8 cellular contexts compared by ENCODE assay signal in genomic region chr1:10694633-10695627, GRCh38.
A peak's percentile ranks its signal among the peaks of the same experiment; 100 is the strongest.
DNase-seq lines count a peak whose midpoint lies in the region; ATAC-seq and TF ChIP-seq lines count a peak whose summit lies in the region.

No MANE protein-coding gene starts in this region.

- H3K4me1 ChIP-seq in DND-41 (ENCODE audit: insufficient read depth, low read length) (peaks cover 21% of the 10 kb centered on the region), right atrium auricular region (peaks cover 0 to 70% of the 10 kb centered on the region in 2 donors), prostate gland (replicated peaks) (peaks cover 40% of the 10 kb centered on the region), upper lobe of right lung (peaks cover 18% of the 10 kb centered on the region)

- H3K27ac Mint-ChIP-seq in HFFc6: no peak overlapping the region

- H3K36me3 Mint-ChIP-seq in HFFc6 (ENCODE audit: low read depth): no peaks in the 10 kb centered on the region

- no peak for TF ChIP-seq POLR2A in prostate gland (IDR thresholded peaks at IDR 0.05)

- peak overlapping the region; percentile 69 for H3K4me2 ChIP-seq in DND-41 (ENCODE audit: insufficient read depth, low read length)

- H3K27ac ChIP-seq in DND-41 (ENCODE audit: low read length) (no peak overlapping the region), right atrium auricular region (peak overlapping the region; percentile 92 to 95), prostate gland (peak overlapping the region; percentile 91 to 94), upper lobe of right lung (peak overlapping the region; percentile 83)

- DNase-seq in DND-41 (peak; percentile 89), HFFc6 (peak; percentile 53), NCI-H1436 (lab: John Stamatoyannopoulos, UW) (peak; percentile 84), T-helper 22 cell (ENCODE audit: low read depth) (peak; percentile 76), anterior cingulate cortex (lab: John Stamatoyannopoulos, UW) (peak in 54 of 58 donors; percentile 11 to 83 (median 62)), right atrium auricular region (ENCODE audit: low spot score) (peak; percentile 85), prostate gland (ENCODE audit: low spot score) (peak; percentile 91), upper lobe of right lung (peak; percentile 95)

- H3K27me3 Mint-ChIP-seq in HFFc6 (ENCODE audit: insufficient read depth): peaks cover 16% of the 10 kb centered on the region

- TF ChIP-seq CTCF in DND-41 (IDR thresholded peaks at IDR 0.05; ENCODE audit: borderline replicate concordance, extremely low read depth, low read length, poor library complexity, severe bottlenecking) (no peak), HFFc6 (IDR thresholded peaks at IDR 0.05) (no peak), right atrium auricular region (IDR thresholded peaks at IDR 0.05) (no peak), prostate gland (IDR thresholded peaks at IDR 0.05) (peak in 1 of 4 experiments; percentile 5), upper lobe of right lung (IDR thresholded peaks at IDR 0.05) (no peak)

- H3K4me1 Mint-ChIP-seq in HFFc6 (ENCODE audit: low read depth): peaks cover 17% of the 10 kb centered on the region

- H4K20me1 ChIP-seq in DND-41 (ENCODE audit: insufficient read depth, low read length): peaks cover 31% of the 10 kb centered on the region

- peak overlapping the region; percentile 65 for H3K4me3 Mint-ChIP-seq in HFFc6

- peak overlapping the region; percentile 57 for H2AFZ ChIP-seq in DND-41 (ENCODE audit: low read depth, low read length)

- ATAC-seq in DND-41 (ENCODE audit: insufficient read depth, low read depth) (peak; percentile 76), upper lobe of right lung (peak; percentile 86)

- peak overlapping the region; percentile 53 for H3K9ac ChIP-seq in DND-41 (ENCODE audit: low read depth, low read length)

- peaks cover 12% of the 10 kb centered on the region for H3K27me3 ChIP-seq in DND-41 (ENCODE audit: insufficient read depth, low read length, poor library complexity)
- H3K27me3 ChIP-seq in right atrium auricular region: no peaks in the 10 kb centered on the region
- H3K27me3 ChIP-seq in prostate gland (replicated peaks; ENCODE audit: insufficient read depth): no peaks in the 10 kb centered on the region
- no peaks in the 10 kb centered on the region for H3K27me3 ChIP-seq in upper lobe of right lung

- H3K36me3 ChIP-seq in DND-41 (ENCODE audit: insufficient read depth, low read length) (no peaks in the 10 kb centered on the region; the same call in 1 of the 2 replicates), right atrium auricular region (no peaks in the 10 kb centered on the region), prostate gland (no peaks in the 10 kb centered on the region), upper lobe of right lung (no peaks in the 10 kb centered on the region)

- 9% methylated on average over 22 of the region's 126 CpGs for WGBS in prostate gland

- intact Hi-C loops in prostate gland (cut with DNase I): loop anchor here (5.0 to 10.0 kb wide), 3 partner anchors 97 to 170 kb away; no protein-coding TSS in a partner anchor
- intact Hi-C loops in upper lobe of right lung (cut with DNase I): no loop called here

- H3K4me3 ChIP-seq in DND-41 (ENCODE audit: low read depth in 1 of 2, low read length in 2 of 2) (peak overlapping the region in 1 of 2 experiments; percentile 58; a peak in 2 of 4 replicates), right atrium auricular region (peak overlapping the region; percentile 48 to 64), prostate gland (peak overlapping the region; percentile 43 to 67), upper lobe of right lung (peak overlapping the region; percentile 56)

- H3K79me2 ChIP-seq in DND-41 (ENCODE audit: insufficient read depth, low read length): peaks cover 16% of the 10 kb centered on the region

- no peaks in the 10 kb centered on the region for H3K9me3 Mint-ChIP-seq in HFFc6

- H3K9me3 ChIP-seq in DND-41 (ENCODE audit: insufficient read depth, low read length, severe bottlenecking) (no peaks in the 10 kb centered on the region), right atrium auricular region (no peaks in the 10 kb centered on the region), prostate gland (no peaks in the 10 kb centered on the region), upper lobe of right lung (no peaks in the 10 kb centered on the region)
